Comparison of ENCODE assay signal across 21 cellular contexts in genomic region chr1:59901770-59902388, GRCh38. TPM values are rescaled to one million over a fixed set of nuclear protein-coding genes. Genes with fewer than 3 reads are reported as not detected.
DNase-seq lines count a peak whose midpoint lies in the region; ATAC-seq, FAIRE-seq and TF ChIP-seq lines count a peak whose summit lies in the region.
"Had no signal": no experiment of that assay in that cellular context is flagged by ENCODE, and none has a peak within 500 bp of the region (broad histone marks: within the 10 kb centered on the region; RNA-seq: fewer than 3 reads in every experiment).

No MANE protein-coding gene starts in this region.

- H3K4me1 Mint-ChIP-seq in HFFc6 (ENCODE audit: low read depth) (peaks cover 16% of the 10 kb centered on the region), astrocyte (ENCODE audit: low read depth, unreplicated experiment) (peaks cover 4% of the 10 kb centered on the region), mesothelial cell of epicardium (peaks cover 32% of the 10 kb centered on the region)

- H3K27me3 Mint-ChIP-seq in HFFc6 (ENCODE audit: insufficient read depth): peaks cover 6% of the 10 kb centered on the region
- H3K27me3 Mint-ChIP-seq in astrocyte (ENCODE audit: low read depth, unreplicated experiment): no peaks in the 10 kb centered on the region
- no peaks in the 10 kb centered on the region for H3K27me3 Mint-ChIP-seq in mesothelial cell of epicardium (ENCODE audit: low read depth)

- ATAC-seq in GM21360 (IDR thresholded peaks at IDR 0.05; ENCODE audit: unreplicated experiment): no peak

- in situ Hi-C loops in KBM-7 (cut with MboI; ENCODE audit: low pct_unique_long_range_greater_than_20kb, low sequenced_read_pairs) (no loop called here), GM13977 (cut with MboI; ENCODE audit: low pct_unique_long_range_greater_than_20kb, low sequenced_read_pairs, unreplicated experiment) (no loop called here)

- no peak overlapping the region for H3K4me3 ChIP-seq in astrocyte (ENCODE audit: insufficient read depth, low read depth, low read length)
- H3K4me3 ChIP-seq in fibroblast of pulmonary artery (replicated peaks; ENCODE audit: low read depth, low read length): no peak overlapping the region

- no peak for TF ChIP-seq CTCF in HFFc6 (IDR thresholded peaks at IDR 0.05)
- TF ChIP-seq CTCF in astrocyte (IDR thresholded peaks at IDR 0.05; ENCODE audit: insufficient read depth, low read depth, low read length): no peak
- no peak for TF ChIP-seq CTCF in fibroblast of pulmonary artery (IDR thresholded peaks at IDR 0.05; ENCODE audit: low read length, missing control alignments)
- no peak for TF ChIP-seq CTCF in mesothelial cell of epicardium (IDR thresholded peaks at IDR 0.05; ENCODE audit: unreplicated experiment)
- TF ChIP-seq CTCF in GM13977 (IDR thresholded peaks at IDR 0.05; ENCODE audit: extremely low read depth, insufficient read depth, missing control alignments): no peak

- H4K20me1 ChIP-seq in astrocyte (ENCODE audit: insufficient read depth, low read length): no peaks in the 10 kb centered on the region

- H3K27me3 ChIP-seq in astrocyte (ENCODE audit: insufficient read depth, low read length): no peaks in the 10 kb centered on the region

- H3K79me2 ChIP-seq in astrocyte (ENCODE audit: insufficient read depth, low read length): no peaks in the 10 kb centered on the region

- H3K9ac ChIP-seq in astrocyte (ENCODE audit: low read length): no peak overlapping the region

- H3K27ac Mint-ChIP-seq in HFFc6 (no peak overlapping the region), astrocyte (ENCODE audit: unreplicated experiment) (no peak overlapping the region), mesothelial cell of epicardium (peak overlapping the region; percentile 2)
- H3K27ac Mint-ChIP-seq: CD14-positive monocyte had no signal

- no peaks in the 10 kb centered on the region for H3K4me1 ChIP-seq in astrocyte (ENCODE audit: insufficient read depth, low read length)

- peak; percentile 6 for DNase-seq in HFFc6
- DNase-seq in astrocyte (ENCODE audit: low read depth): peak; percentile 10
- peak; percentile 22 for DNase-seq in fibroblast of pulmonary artery (ENCODE audit: low read depth)
- no peak for DNase-seq in mesothelial cell of epicardium (ENCODE audit: low spot score in 2 of 2, unreplicated experiment in 2 of 2)
- DNase-seq in KBM-7: no peak
- DNase-seq in DMS114 treated with DMSO at 0.1 percent for 48 hours (lab: John Stamatoyannopoulos, UW; ENCODE audit: unreplicated experiment): no peak
- DNase-seq in GM13977 (ENCODE audit: low spot score): no peak
- DNase-seq: AML-193, COR-L47, EL, HCEC 1CT, IMR-90, Kasumi-1, NCI-H187 treated with DMSO at 0.1 percent for 48 hours, NCI-H446, NCI-H69, SHP77 treated with DMSO at 0.1 percent for 48 hours had no signal

- H3K36me3 ChIP-seq in astrocyte (ENCODE audit: insufficient read depth, low read length): no peaks in the 10 kb centered on the region

- no peak overlapping the region for H3K4me3 Mint-ChIP-seq in HFFc6
- no peak overlapping the region for H3K4me3 Mint-ChIP-seq in astrocyte (ENCODE audit: unreplicated experiment)
- no peak overlapping the region for H3K4me3 Mint-ChIP-seq in mesothelial cell of epicardium
- H3K4me3 Mint-ChIP-seq: CD14-positive monocyte had no signal

- H3K36me3 Mint-ChIP-seq in HFFc6 (ENCODE audit: low read depth) (no peaks in the 10 kb centered on the region), astrocyte (ENCODE audit: low read depth, unreplicated experiment) (no peaks in the 10 kb centered on the region), mesothelial cell of epicardium (no peaks in the 10 kb centered on the region)
- H3K36me3 Mint-ChIP-seq: CD14-positive monocyte had no signal

- no peak overlapping the region for H3K27ac ChIP-seq in astrocyte (ENCODE audit: low read depth, low read length)

- no peak for FAIRE-seq in astrocyte (lab: Jason Lieb, UNC)
- FAIRE-seq: GM19239, RCC 7860 had no signal

- no peaks in the 10 kb centered on the region for H3K9me3 ChIP-seq in astrocyte (ENCODE audit: insufficient read depth, low read depth, low read length)

- H2AFZ ChIP-seq in astrocyte (ENCODE audit: low read depth, low read length): no peak overlapping the region

- H3K4me2 ChIP-seq in astrocyte (ENCODE audit: low read length): no peak overlapping the region

- H3K9me3 Mint-ChIP-seq in HFFc6 (no peaks in the 10 kb centered on the region), astrocyte (ENCODE audit: unreplicated experiment) (no peaks in the 10 kb centered on the region), mesothelial cell of epicardium (no peaks in the 10 kb centered on the region)

RNA-seq across cellular contexts. Expression of gene CYP2J2, which starts 24.7 kb away (rescaled TPM):
- under 1 TPM in 2 of 6 experiments, not detected in 4; 0.14 TPM for total RNA-seq in HFFc6 (2021; fragmentation: NEBNext Ultra II Directional; extraction: Animal tissue kit (Norgen Biotek cat#: 25700))
- total RNA-seq in astrocyte (1.8 TPM in 2 replicates), mesothelial cell of epicardium (2.8 to 3.1 TPM (median 2.9 TPM) in 3 replicates)

Comparison
In these comparisons a context has a peak if more than half of its experiments do, and no peak if none do; other contexts are left out.
1. DNase-seq: peak in HFFc6 (single experiment), astrocyte (single experiment) and fibroblast of pulmonary artery (single experiment); none in mesothelial cell of epicardium (0 of 2), KBM-7 (single experiment), DMS114 treated with DMSO at 0.1 percent for 48 hours (single experiment) and GM13977 (single experiment).